Comparison of ENCODE assay signal across 8 cellular contexts in genomic region chr1:116544588-116545358, GRCh38. TPM values are rescaled to one million over a fixed set of nuclear protein-coding genes. Genes with fewer than 3 reads are reported as not detected.
DNase-seq lines count a peak whose midpoint lies in the region; ATAC-seq and TF ChIP-seq lines count a peak whose summit lies in the region.

No MANE protein-coding gene starts in this region.

- in situ Hi-C loops in KBM-7 (cut with MboI; ENCODE audit: low pct_unique_long_range_greater_than_20kb, low sequenced_read_pairs): no loop called here

- peak; percentile 41 to 48 for ATAC-seq in activated CD4-positive, CD25-positive, alpha-beta regulatory T cell treated with anti-CD3 and anti-CD28 coated beads, Interleukin-2, amount 50 U/mL, for 24 hours
- ATAC-seq in GM21786 (IDR thresholded peaks at IDR 0.05; ENCODE audit: unreplicated experiment) (peak; percentile 40), natural killer cell (peak in 1 of 3 donors; percentile 39)
- ATAC-seq in naive thymus-derived CD8-positive, alpha-beta T cell: no peak

- TF ChIP-seq CTCF in natural killer cell (IDR thresholded peaks at IDR 0.05): no peak

- no peak for DNase-seq in activated CD4-positive, CD25-positive, alpha-beta regulatory T cell treated with anti-CD3 and anti-CD28 coated beads, Interleukin-2, amount 50 U/mL, for 72 hours
- DNase-seq in KBM-7 (peak; percentile 89), natural killer cell (no peak), NCI-H82 treated with DMSO at 0.1 percent for 48 hours (lab: John Stamatoyannopoulos, UW; ENCODE audit: unreplicated experiment) (no peak), AML-193 (lab: John Stamatoyannopoulos, UW) (no peak)
- DNase-seq in naive thymus-derived CD8-positive, alpha-beta T cell: no peak

- H3K9me3 Mint-ChIP-seq in natural killer cell: no peaks in the 10 kb centered on the region
- peaks cover 0 to 3% (median 0%) of the 10 kb centered on the region in 9 donors for H3K9me3 Mint-ChIP-seq in naive thymus-derived CD8-positive, alpha-beta T cell

- H3K27me3 Mint-ChIP-seq in natural killer cell (ENCODE audit: low read depth in 2 of 2): no peaks in the 10 kb centered on the region
- no peaks in the 10 kb centered on the region for H3K27me3 Mint-ChIP-seq in naive thymus-derived CD8-positive, alpha-beta T cell

- intact Hi-C loops in natural killer cell (cut with micrococcal nuclease): no loop called here

- peaks cover 23% of the 10 kb centered on the region for H3K36me3 Mint-ChIP-seq in natural killer cell
- H3K36me3 Mint-ChIP-seq in naive thymus-derived CD8-positive, alpha-beta T cell: peaks cover 5 to 17% (median 6%) of the 10 kb centered on the region in 3 donors

- H3K27ac Mint-ChIP-seq in natural killer cell: peak overlapping the region; percentile 77 to 78
- H3K27ac Mint-ChIP-seq in naive thymus-derived CD8-positive, alpha-beta T cell: peak overlapping the region in 4 of 10 donors; percentile 7 to 79 (median 31)

- peaks cover 74 to 75% of the 10 kb centered on the region in 2 donors for H3K4me1 Mint-ChIP-seq in natural killer cell
- H3K4me1 Mint-ChIP-seq in naive thymus-derived CD8-positive, alpha-beta T cell: peaks cover 6 to 36% (median 11%) of the 10 kb centered on the region in 4 donors

- POLR2A ChIA-PET in naive thymus-derived CD8-positive, alpha-beta T cell (lab: Charles Lee): no interaction called here

- no peak overlapping the region for H3K4me3 Mint-ChIP-seq in natural killer cell
- H3K4me3 Mint-ChIP-seq in naive thymus-derived CD8-positive, alpha-beta T cell: no peak overlapping the region

RNA-seq across cellular contexts. Expression of gene CD58, which starts 26.1 kb away (rescaled TPM):
- total RNA-seq in natural killer cell: 10 to 100 TPM; 27.4 to 34.0 (median 28.6) TPM
- 1 to 10 TPM; 4.8 to 9.7 TPM for total RNA-seq in naive thymus-derived CD8-positive, alpha-beta T cell
- polyA plus RNA-seq in naive thymus-derived CD8-positive, alpha-beta T cell: 10 to 100 TPM in 1 of 3 donors, 1 to 10 TPM in 2; 1.7 to 16.0 (median 2.5) TPM

Comparison
In these comparisons a context has a peak if more than half of its experiments do, and no peak if none do; other contexts are left out.
1. ATAC-seq: peak in activated CD4-positive, CD25-positive, alpha-beta regulatory T cell treated with anti-CD3 and anti-CD28 coated beads, Interleukin-2, amount 50 U/mL, for 24 hours (2 of 2) and GM21786 (single experiment); none in naive thymus-derived CD8-positive, alpha-beta T cell (0 of 2).